10 cellular contexts compared by ENCODE assay signal in genomic region chr7:155373359-155374273, GRCh38.
DNase-seq lines count a peak whose midpoint lies in the region; ATAC-seq and TF ChIP-seq lines count a peak whose summit lies in the region.
"Had no signal": no experiment of that assay in that cellular context is flagged by ENCODE, and none has a peak within 500 bp of the region (broad histone marks: within the 10 kb centered on the region; RNA-seq: fewer than 3 reads in every experiment).

No MANE protein-coding gene starts in this region.

- no peaks in the 10 kb centered on the region for H3K9me3 ChIP-seq in ascending aorta
- H3K9me3 ChIP-seq: left lung had no signal

- H3K36me3 Mint-ChIP-seq in activated naive CD4-positive, alpha-beta T cell treated with anti-CD3 and anti-CD28 coated beads for 36 hours (ENCODE audit: low read depth): no peaks in the 10 kb centered on the region
- H3K36me3 Mint-ChIP-seq in memory B cell (peaks cover 2% of the 10 kb centered on the region), type B pancreatic cell (no peaks in the 10 kb centered on the region)

- CTCF ChIA-PET in activated naive CD4-positive, alpha-beta T cell treated with anti-CD3 and anti-CD28 coated beads for 36 hours (lab: Charles Lee): interaction anchor here (0.6 to 1.8 kb wide), 7 partner anchors 8 to 445 kb away, joined by 3 to 6 read pairs (median 3); no protein-coding TSS in a partner anchor

- intact Hi-C loops in activated naive CD4-positive, alpha-beta T cell treated with anti-CD3 and anti-CD28 coated beads for 36 hours (cut with micrococcal nuclease): loop anchor here (2.0 kb wide), 2 partner anchors 137 to 445 kb away; no protein-coding TSS in a partner anchor
- intact Hi-C loops in ascending aorta (cut with DNase I): no loop called here

- H3K27ac ChIP-seq in ascending aorta: no peak overlapping the region
- H3K27ac ChIP-seq: left lung had no signal

- DNase-seq in activated naive CD4-positive, alpha-beta T cell treated with anti-CD3 and anti-CD28 coated beads for 36 hours: no peak
- no peak for DNase-seq in activated naive CD4-positive, alpha-beta T cell (lab: John Stamatoyannopoulos, UW)
- DNase-seq in ascending aorta (ENCODE audit: low spot score in 2 of 2) (no peak), memory B cell (ENCODE audit: low spot score in 2 of 2) (peak in 1 of 2 donors; percentile 43), type B pancreatic cell (ENCODE audit: extremely low spot score, unreplicated experiment) (no peak), SW480 (ENCODE audit: low spot score) (no peak), kidney glomerular epithelial cell (lab: John Stamatoyannopoulos, UW) (no peak)
- DNase-seq: NCI-H1930 had no signal

- no peaks in the 10 kb centered on the region for H3K36me3 ChIP-seq in ascending aorta
- H3K36me3 ChIP-seq: left lung had no signal

- H3K4me3 ChIP-seq in ascending aorta: peak overlapping the region; percentile 42 to 54

- H3K9me3 Mint-ChIP-seq in activated naive CD4-positive, alpha-beta T cell treated with anti-CD3 and anti-CD28 coated beads for 36 hours: no peaks in the 10 kb centered on the region
- H3K9me3 Mint-ChIP-seq in memory B cell: no peaks in the 10 kb centered on the region
- no peaks in the 10 kb centered on the region for H3K9me3 Mint-ChIP-seq in type B pancreatic cell

- no peak for TF ChIP-seq CTCF in ascending aorta (IDR thresholded peaks at IDR 0.05)
- no peak for TF ChIP-seq CTCF in type B pancreatic cell (conservative IDR thresholded peaks at IDR 0.05)

- H3K4me3 Mint-ChIP-seq in activated naive CD4-positive, alpha-beta T cell treated with anti-CD3 and anti-CD28 coated beads for 36 hours: peak overlapping the region; percentile 47
- H3K4me3 Mint-ChIP-seq in memory B cell (peak overlapping the region; percentile 88), type B pancreatic cell (peak overlapping the region; percentile 78)

- H3K4me1 Mint-ChIP-seq in activated naive CD4-positive, alpha-beta T cell treated with anti-CD3 and anti-CD28 coated beads for 36 hours (ENCODE audit: low read depth): peaks cover 35% of the 10 kb centered on the region
- H3K4me1 Mint-ChIP-seq in memory B cell (peaks cover 20% of the 10 kb centered on the region), type B pancreatic cell (ENCODE audit: unreplicated experiment) (peaks cover 8% of the 10 kb centered on the region)

- H3K4me1 ChIP-seq in ascending aorta: peaks cover 10 to 26% of the 10 kb centered on the region in 2 donors

- peaks cover 78% of the 10 kb centered on the region for H3K27me3 Mint-ChIP-seq in activated naive CD4-positive, alpha-beta T cell treated with anti-CD3 and anti-CD28 coated beads for 36 hours (ENCODE audit: low read depth)
- H3K27me3 Mint-ChIP-seq in memory B cell (peaks cover 35% of the 10 kb centered on the region), type B pancreatic cell (peaks cover 94% of the 10 kb centered on the region)

- no peak overlapping the region for H3K27ac Mint-ChIP-seq in activated naive CD4-positive, alpha-beta T cell treated with anti-CD3 and anti-CD28 coated beads for 36 hours
- H3K27ac Mint-ChIP-seq in memory B cell (no peak overlapping the region), type B pancreatic cell (no peak overlapping the region)

- peaks cover 44% of the 10 kb centered on the region for H3K27me3 ChIP-seq in ascending aorta

- ATAC-seq in memory B cell (ENCODE audit: low read depth): peak; percentile 22
- no peak for ATAC-seq in HG03095 (IDR thresholded peaks at IDR 0.05; ENCODE audit: unreplicated experiment)
